In genomic region chr1:95138223-95138622, GRCh38 we compare ENCODE assay signal across 1 cellular context.
TF ChIP-seq lines count a peak whose summit lies in the region.

No MANE protein-coding gene starts in this region.

TF ChIP-seq in HepG2, 621 proteins besides CTCF, POLR2A, EP300 and RAD21:
- TF ChIP-seq ZNF263 (CRISPR knock-in tag; IDR thresholded peaks at IDR 0.05), result 0 out of 2 replicates have a peak, but pooled peaks have one; percentile 36
- TF ChIP-seq TAF1 (CRISPR knock-in tag; IDR thresholded peaks at IDR 0.05), result no peak
TF ChIP-seq in HepG2: peak in this region for 1.
